Comparison of ENCODE assay signal across 1 cellular context in the genomic region with DNA sequence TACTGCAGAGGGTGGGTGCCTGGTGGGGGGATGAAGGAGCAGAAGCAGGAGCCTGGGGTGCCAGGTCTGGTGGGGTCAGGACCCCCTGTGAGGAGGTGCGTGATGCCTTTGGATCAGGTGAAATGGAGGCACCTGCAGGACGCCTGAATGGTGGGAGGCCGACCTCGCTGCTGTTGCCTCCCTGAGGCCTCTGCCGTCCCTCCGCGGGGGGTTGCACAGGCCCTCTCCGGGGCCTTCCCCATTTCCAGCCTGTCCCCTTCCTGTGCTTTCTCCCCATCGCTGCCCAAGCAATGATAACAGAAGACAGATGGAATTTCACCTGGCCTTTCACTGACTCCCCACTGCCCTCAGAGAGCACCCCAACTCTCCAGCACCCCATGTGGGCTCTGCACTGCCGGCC.
TF ChIP-seq lines count a peak whose summit lies in the region.

No MANE protein-coding gene starts in this region.

TF ChIP-seq in HepG2, 621 proteins besides CTCF, POLR2A, EP300 and RAD21 (continued from another document):
- TF ChIP-seq, protein P1, sequence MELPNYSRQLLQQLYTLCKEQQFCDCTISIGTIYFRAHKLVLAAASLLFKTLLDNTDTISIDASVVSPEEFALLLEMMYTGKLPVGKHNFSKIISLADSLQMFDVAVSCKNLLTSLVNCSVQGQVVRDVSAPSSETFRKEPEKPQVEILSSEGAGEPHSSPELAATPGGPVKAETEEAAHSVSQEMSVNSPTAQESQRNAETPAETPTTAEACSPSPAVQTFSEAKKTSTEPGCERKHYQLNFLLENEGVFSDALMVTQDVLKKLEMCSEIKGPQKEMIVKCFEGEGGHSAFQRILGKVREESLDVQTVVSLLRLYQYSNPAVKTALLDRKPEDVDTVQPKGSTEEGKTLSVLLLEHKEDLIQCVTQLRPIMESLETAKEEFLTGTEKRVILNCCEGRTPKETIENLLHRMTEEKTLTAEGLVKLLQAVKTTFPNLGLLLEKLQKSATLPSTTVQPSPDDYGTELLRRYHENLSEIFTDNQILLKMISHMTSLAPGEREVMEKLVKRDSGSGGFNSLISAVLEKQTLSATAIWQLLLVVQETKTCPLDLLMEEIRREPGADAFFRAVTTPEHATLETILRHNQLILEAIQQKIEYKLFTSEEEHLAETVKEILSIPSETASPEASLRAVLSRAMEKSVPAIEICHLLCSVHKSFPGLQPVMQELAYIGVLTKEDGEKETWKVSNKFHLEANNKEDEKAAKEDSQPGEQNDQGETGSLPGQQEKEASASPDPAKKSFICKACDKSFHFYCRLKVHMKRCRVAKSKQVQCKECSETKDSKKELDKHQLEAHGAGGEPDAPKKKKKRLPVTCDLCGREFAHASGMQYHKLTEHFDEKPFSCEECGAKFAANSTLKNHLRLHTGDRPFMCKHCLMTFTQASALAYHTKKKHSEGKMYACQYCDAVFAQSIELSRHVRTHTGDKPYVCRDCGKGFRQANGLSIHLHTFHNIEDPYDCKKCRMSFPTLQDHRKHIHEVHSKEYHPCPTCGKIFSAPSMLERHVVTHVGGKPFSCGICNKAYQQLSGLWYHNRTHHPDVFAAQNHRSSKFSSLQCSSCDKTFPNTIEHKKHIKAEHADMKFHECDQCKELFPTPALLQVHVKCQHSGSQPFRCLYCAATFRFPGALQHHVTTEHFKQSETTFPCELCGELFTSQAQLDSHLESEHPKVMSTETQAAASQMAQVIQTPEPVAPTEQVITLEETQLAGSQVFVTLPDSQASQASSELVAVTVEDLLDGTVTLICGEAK (IDR thresholded peaks at IDR 0.05): no peak
- TF ChIP-seq, protein P1 (CRISPR knock-in tag; IDR thresholded peaks at IDR 0.05): no peak
- TF ChIP-seq, protein P2, sequence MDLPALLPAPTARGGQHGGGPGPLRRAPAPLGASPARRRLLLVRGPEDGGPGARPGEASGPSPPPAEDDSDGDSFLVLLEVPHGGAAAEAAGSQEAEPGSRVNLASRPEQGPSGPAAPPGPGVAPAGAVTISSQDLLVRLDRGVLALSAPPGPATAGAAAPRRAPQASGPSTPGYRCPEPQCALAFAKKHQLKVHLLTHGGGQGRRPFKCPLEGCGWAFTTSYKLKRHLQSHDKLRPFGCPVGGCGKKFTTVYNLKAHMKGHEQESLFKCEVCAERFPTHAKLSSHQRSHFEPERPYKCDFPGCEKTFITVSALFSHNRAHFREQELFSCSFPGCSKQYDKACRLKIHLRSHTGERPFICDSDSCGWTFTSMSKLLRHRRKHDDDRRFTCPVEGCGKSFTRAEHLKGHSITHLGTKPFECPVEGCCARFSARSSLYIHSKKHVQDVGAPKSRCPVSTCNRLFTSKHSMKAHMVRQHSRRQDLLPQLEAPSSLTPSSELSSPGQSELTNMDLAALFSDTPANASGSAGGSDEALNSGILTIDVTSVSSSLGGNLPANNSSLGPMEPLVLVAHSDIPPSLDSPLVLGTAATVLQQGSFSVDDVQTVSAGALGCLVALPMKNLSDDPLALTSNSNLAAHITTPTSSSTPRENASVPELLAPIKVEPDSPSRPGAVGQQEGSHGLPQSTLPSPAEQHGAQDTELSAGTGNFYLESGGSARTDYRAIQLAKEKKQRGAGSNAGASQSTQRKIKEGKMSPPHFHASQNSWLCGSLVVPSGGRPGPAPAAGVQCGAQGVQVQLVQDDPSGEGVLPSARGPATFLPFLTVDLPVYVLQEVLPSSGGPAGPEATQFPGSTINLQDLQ (CRISPR knock-in tag; IDR thresholded peaks at IDR 0.05): no peak
- TF ChIP-seq, protein P3, sequence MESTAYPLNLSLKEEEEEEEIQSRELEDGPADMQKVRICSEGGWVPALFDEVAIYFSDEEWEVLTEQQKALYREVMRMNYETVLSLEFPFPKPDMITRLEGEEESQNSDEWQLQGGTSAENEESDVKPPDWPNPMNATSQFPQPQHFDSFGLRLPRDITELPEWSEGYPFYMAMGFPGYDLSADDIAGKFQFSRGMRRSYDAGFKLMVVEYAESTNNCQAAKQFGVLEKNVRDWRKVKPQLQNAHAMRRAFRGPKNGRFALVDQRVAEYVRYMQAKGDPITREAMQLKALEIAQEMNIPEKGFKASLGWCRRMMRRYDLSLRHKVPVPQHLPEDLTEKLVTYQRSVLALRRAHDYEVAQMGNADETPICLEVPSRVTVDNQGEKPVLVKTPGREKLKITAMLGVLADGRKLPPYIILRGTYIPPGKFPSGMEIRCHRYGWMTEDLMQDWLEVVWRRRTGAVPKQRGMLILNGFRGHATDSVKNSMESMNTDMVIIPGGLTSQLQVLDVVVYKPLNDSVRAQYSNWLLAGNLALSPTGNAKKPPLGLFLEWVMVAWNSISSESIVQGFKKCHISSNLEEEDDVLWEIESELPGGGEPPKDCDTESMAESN (CRISPR knock-in tag; conservative IDR thresholded peaks at IDR 0.05): no peak
- TF ChIP-seq, protein P4, sequence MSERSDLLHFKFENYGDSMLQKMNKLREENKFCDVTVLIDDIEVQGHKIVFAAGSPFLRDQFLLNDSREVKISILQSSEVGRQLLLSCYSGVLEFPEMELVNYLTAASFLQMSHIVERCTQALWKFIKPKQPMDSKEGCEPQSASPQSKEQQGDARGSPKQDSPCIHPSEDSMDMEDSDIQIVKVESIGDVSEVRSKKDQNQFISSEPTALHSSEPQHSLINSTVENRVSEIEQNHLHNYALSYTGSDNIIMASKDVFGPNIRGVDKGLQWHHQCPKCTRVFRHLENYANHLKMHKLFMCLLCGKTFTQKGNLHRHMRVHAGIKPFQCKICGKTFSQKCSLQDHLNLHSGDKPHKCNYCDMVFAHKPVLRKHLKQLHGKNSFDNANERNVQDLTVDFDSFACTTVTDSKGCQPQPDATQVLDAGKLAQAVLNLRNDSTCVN (CRISPR knock-in tag; IDR thresholded peaks at IDR 0.05; ENCODE audit: borderline replicate concordance): no peak
- TF ChIP-seq, protein P5, sequence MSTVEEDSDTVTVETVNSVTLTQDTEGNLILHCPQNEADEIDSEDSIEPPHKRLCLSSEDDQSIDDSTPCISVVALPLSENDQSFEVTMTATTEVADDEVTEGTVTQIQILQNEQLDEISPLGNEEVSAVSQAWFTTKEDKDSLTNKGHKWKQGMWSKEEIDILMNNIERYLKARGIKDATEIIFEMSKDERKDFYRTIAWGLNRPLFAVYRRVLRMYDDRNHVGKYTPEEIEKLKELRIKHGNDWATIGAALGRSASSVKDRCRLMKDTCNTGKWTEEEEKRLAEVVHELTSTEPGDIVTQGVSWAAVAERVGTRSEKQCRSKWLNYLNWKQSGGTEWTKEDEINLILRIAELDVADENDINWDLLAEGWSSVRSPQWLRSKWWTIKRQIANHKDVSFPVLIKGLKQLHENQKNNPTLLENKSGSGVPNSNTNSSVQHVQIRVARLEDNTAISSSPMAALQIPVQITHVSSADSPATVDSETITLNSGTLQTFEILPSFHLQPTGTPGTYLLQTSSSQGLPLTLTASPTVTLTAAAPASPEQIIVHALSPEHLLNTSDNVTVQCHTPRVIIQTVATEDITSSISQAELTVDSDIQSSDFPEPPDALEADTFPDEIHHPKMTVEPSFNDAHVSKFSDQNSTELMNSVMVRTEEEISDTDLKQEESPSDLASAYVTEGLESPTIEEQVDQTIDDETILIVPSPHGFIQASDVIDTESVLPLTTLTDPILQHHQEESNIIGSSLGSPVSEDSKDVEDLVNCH (CRISPR knock-in tag; IDR thresholded peaks at IDR 0.05): no peak
